ENCODE assay signal across 19 cellular contexts in genomic region chr1:221672160-221672762, GRCh38.
A peak's percentile ranks its signal among the peaks of the same experiment; 100 is the strongest.
DNase-seq lines count a peak whose midpoint lies in the region; ATAC-seq, FAIRE-seq and TF ChIP-seq lines count a peak whose summit lies in the region.
"Had no signal": no experiment of that assay in that cellular context is flagged by ENCODE, and none has a peak within 500 bp of the region (broad histone marks: within the 10 kb centered on the region; RNA-seq: fewer than 3 reads in every experiment).

No MANE protein-coding gene starts in this region.

- no peaks in the 10 kb centered on the region for H3K27me3 ChIP-seq in osteoblast (ENCODE audit: insufficient read depth, low read length)
- H3K27me3 ChIP-seq in HepG2 (ENCODE audit: control insufficient read depth in 1 of 2, insufficient read depth in 2 of 2, low read length in 2 of 2), result no peaks in the 10 kb centered on the region
- H3K27me3 ChIP-seq: colonic mucosa, esophagus squamous epithelium, stomach had no signal

- no peak for TF ChIP-seq POLR2A in HepG2 (IDR thresholded peaks at IDR 0.05; ENCODE audit: insufficient read depth in 1 of 2, low read depth in 2 of 2, low read length in 2 of 2)

- FAIRE-seq in RCC 7860 (lab: Jason Lieb, UNC), result peak; percentile 90
- FAIRE-seq in HepG2 (lab: Jason Lieb, UNC), result no peak
- FAIRE-seq: small intestine had no signal

- ATAC-seq in HepG2 (no peak), GM18498 (IDR thresholded peaks at IDR 0.05; ENCODE audit: unreplicated experiment) (no peak)

- H3K4me1 ChIP-seq in osteoblast (ENCODE audit: insufficient read depth, low read length), result peaks cover 26% of the 10 kb centered on the region
- peaks cover 10% of the 10 kb centered on the region for H3K4me1 ChIP-seq in HepG2 (ENCODE audit: insufficient read depth, low read length)
- H3K4me1 ChIP-seq: colonic mucosa, HAP-1, stomach had no signal

- H3K27ac ChIP-seq in osteoblast (ENCODE audit: low read depth, low read length) (peak overlapping the region; percentile 33), HepG2 (ENCODE audit: extremely low read length, insufficient read depth, low read length) (no peak overlapping the region)
- H3K27ac ChIP-seq: colonic mucosa, esophagus squamous epithelium, stomach had no signal

- in situ Hi-C loops in HepG2 (cut with HindIII; ENCODE audit: extremely low pct_ligation_motif_present, low pct_unique_long_range_greater_than_20kb), result no loop called here

- no peak overlapping the region for H3K9ac ChIP-seq in HepG2 (ENCODE audit: insufficient read depth, low read depth, low read length)

- H3K4me3 ChIP-seq in osteoblast (ENCODE audit: insufficient read depth, low read length) (no peak overlapping the region), HepG2 (replicated peaks in 1 of 3; ENCODE audit: insufficient read depth in 1 of 3, low read depth in 2 of 3, low read length in 3 of 3) (no peak overlapping the region)
- H3K4me3 ChIP-seq: colonic mucosa, esophagus squamous epithelium, HAP-1, stomach had no signal

- H3K4me2 ChIP-seq in osteoblast (ENCODE audit: insufficient read depth, low read length), result peak overlapping the region; percentile 33
- no peak overlapping the region for H3K4me2 ChIP-seq in HepG2 (ENCODE audit: low read depth, low read length)

- intact Hi-C loops in HepG2 (cut with micrococcal nuclease; ENCODE audit: unreplicated experiment), result no loop called here

- POLR2A ChIA-PET in HepG2 (lab: Yijun Ruan, JAX), result no interaction called here

- CTCF ChIA-PET in HepG2 (lab: Yijun Ruan, JAX; ENCODE audit: low intra/inter-chr PET ratio, low total read pairs), result no interaction called here

- DNase-seq in EH (ENCODE audit: low read depth) (peak; percentile 80), RCC 7860 (ENCODE audit: low spot score) (peak; percentile 75), dermis blood vessel endothelial cell (peak; percentile 17), osteoblast (ENCODE audit: insufficient read length, low spot score, missing footprints) (peak; percentile 5), NOMO-1 treated with DMSO at 0.1 percent for 48 hours (lab: John Stamatoyannopoulos, UW; ENCODE audit: unreplicated experiment) (no peak), HepG2 (ENCODE audit: low spot score) (no peak), foreskin melanocyte (no peak)
- DNase-seq: activated CD4-positive, alpha-beta T cell treated with anti-CD3 and anti-CD28 coated beads for 1 hour; AML-193; colonic mucosa; esophagus squamous epithelium; mesendoderm; NCI-H2081 treated with DMSO at 0.1 percent for 48 hours; NCI-H82; nucleus accumbens; small intestine; stomach had no signal

- BruUV-seq in HepG2 (replicated peaks; lab: Mats Ljungman, UMichigan), result no TSS peak

- no peaks in the 10 kb centered on the region for H4K20me1 ChIP-seq in osteoblast (ENCODE audit: insufficient read depth, low read length)
- H4K20me1 ChIP-seq in HepG2 (ENCODE audit: insufficient read depth, low read length), result no peaks in the 10 kb centered on the region

- TF ChIP-seq EP300 in HepG2 (IDR thresholded peaks at IDR 0.05; ENCODE audit: low read depth in 2 of 2, low read length in 2 of 2) (no peak), HepG2 (CRISPR knock-in tag; IDR thresholded peaks at IDR 0.05; ENCODE audit: borderline replicate concordance) (no peak)

- under 1% methylated on average over 3 of the region's 3 CpGs for WGBS in HepG2 (ENCODE audit: low lambda C conversion rate)

- no peak for TF ChIP-seq RAD21 in HepG2 (CRISPR knock-in tag; IDR thresholded peaks at IDR 0.05)

- H3K36me3 ChIP-seq in osteoblast (ENCODE audit: insufficient read depth, low read length) (no peaks in the 10 kb centered on the region), HepG2 (replicated peaks in 1 of 2; ENCODE audit: control insufficient read depth in 1 of 2, insufficient read depth in 2 of 2, low read length in 2 of 2) (no peaks in the 10 kb centered on the region)
- H3K36me3 ChIP-seq: colonic mucosa, esophagus squamous epithelium, HAP-1, stomach had no signal

- H2AFZ ChIP-seq in osteoblast (ENCODE audit: low read length) (no peak overlapping the region), HepG2 (ENCODE audit: low read length) (no peak overlapping the region)

- H3K9me3 ChIP-seq in osteoblast (ENCODE audit: low read depth, low read length), result no peaks in the 10 kb centered on the region
- no peaks in the 10 kb centered on the region for H3K9me3 ChIP-seq in HepG2 (ENCODE audit: low read length)
- H3K9me3 ChIP-seq: colonic mucosa, esophagus squamous epithelium, HAP-1, stomach had no signal

- H3K79me2 ChIP-seq in osteoblast (ENCODE audit: insufficient read depth, low read length), result no peaks in the 10 kb centered on the region
- H3K79me2 ChIP-seq in HepG2 (ENCODE audit: insufficient read depth, low read length), result no peaks in the 10 kb centered on the region

- no peak for TF ChIP-seq CTCF in osteoblast (IDR thresholded peaks at IDR 0.05; ENCODE audit: extremely low read depth, low read depth, low read length)
- no peak for TF ChIP-seq CTCF in HepG2 (CRISPR knock-in tag; IDR thresholded peaks at IDR 0.05)

TF ChIP-seq in HepG2, 621 proteins besides CTCF, POLR2A, EP300 and RAD21:
- no peak for TF ChIP-seq ZFP82 (CRISPR knock-in tag; IDR thresholded peaks at IDR 0.05; ENCODE audit: borderline replicate concordance)
TF ChIP-seq in HepG2: peak in this region for 0.

Comparison
In these comparisons a context has a peak if more than half of its experiments do, and no peak if none do; other contexts are left out.
1. DNase-seq: peak in EH (single experiment), RCC 7860 (single experiment), dermis blood vessel endothelial cell (single experiment) and osteoblast (single experiment); none in NOMO-1 treated with DMSO at 0.1 percent for 48 hours (single experiment), HepG2 (single experiment) and foreskin melanocyte (single experiment).